Comparison of ENCODE assay signal across 9 cellular contexts in the genomic region with DNA sequence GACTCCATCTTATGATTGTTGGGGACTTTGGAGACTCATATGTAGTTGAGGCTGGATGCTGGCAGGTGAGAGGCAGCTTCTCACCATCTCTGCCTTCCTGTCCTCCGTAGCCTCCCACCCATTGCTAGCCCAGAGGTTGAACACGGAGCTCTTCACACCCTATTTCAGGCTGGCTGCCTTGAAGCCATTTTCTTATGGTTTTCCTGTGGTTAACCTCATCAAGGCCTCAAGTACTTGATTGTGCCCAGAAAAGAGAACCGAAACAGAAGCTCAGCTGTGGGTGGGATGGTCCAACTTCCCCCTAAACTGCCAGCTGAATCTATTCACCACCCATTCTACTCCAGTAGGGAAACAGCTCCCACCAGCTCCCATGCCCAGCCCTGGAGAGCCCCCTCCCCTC.
DNase-seq lines count a peak whose midpoint lies in the region; ATAC-seq and TF ChIP-seq lines count a peak whose summit lies in the region.
"Had no signal": no experiment of that assay in that cellular context is flagged by ENCODE, and none has a peak within 500 bp of the region (broad histone marks: within the 10 kb centered on the region; RNA-seq: fewer than 3 reads in every experiment).

No MANE protein-coding gene starts in this region.

- no peaks in the 10 kb centered on the region for H3K36me3 Mint-ChIP-seq in WTC11

- H3K36me3 ChIP-seq in testis (ENCODE audit: low read depth, missing control alignments) = no peaks in the 10 kb centered on the region

- no peak overlapping the region for H3K4me3 ChIP-seq in testis

- POLR2A ChIA-PET in WTC11 (lab: Charles Lee) = no interaction called here

- no peaks in the 10 kb centered on the region for H3K4me1 Mint-ChIP-seq in WTC11

- H3K4me1 ChIP-seq in testis = no peaks in the 10 kb centered on the region
- H3K4me1 ChIP-seq: parathyroid adenoma had no signal

- H3K27ac ChIP-seq in testis = no peak overlapping the region
- H3K27ac ChIP-seq: parathyroid adenoma had no signal

- no peaks in the 10 kb centered on the region for H3K9me3 ChIP-seq in testis

- 82 to 84% methylated on average over 3 of the region's 3 CpGs for WGBS in testis, 2 donors

- CTCF ChIA-PET in WTC11 (lab: Charles Lee) = interaction anchor here (5.5 kb wide), 1 partner anchor 12 kb away, joined by 32 read pairs; no protein-coding TSS in a partner anchor

- TF ChIP-seq CTCF in testis (IDR thresholded peaks at IDR 0.05) (no peak), WTC11 (IDR thresholded peaks at IDR 0.05) (no peak)

- H3K27me3 Mint-ChIP-seq in WTC11 (ENCODE audit: low read depth) = no peaks in the 10 kb centered on the region

- H3K4me3 Mint-ChIP-seq in WTC11 = no peak overlapping the region

- no peaks in the 10 kb centered on the region for H3K27me3 ChIP-seq in testis

- ATAC-seq in GM21390 (IDR thresholded peaks at IDR 0.05; ENCODE audit: unreplicated experiment) = peak; percentile 99
- no peak for ATAC-seq in WTC11

- intact Hi-C loops in testis (cut with DNase I; ENCODE audit: low total_unique reads) = no loop called here

- TF ChIP-seq POLR2A in testis (IDR thresholded peaks at IDR 0.05) = no peak

- H3K9me3 Mint-ChIP-seq in WTC11 = no peaks in the 10 kb centered on the region

- no peak overlapping the region for H3K27ac Mint-ChIP-seq in WTC11

- peak; percentile 80 for DNase-seq in GDM1 (lab: John Stamatoyannopoulos, UW)
- DNase-seq in HT1080 (ENCODE audit: low read depth) = peak; percentile 28
- peak; percentile 42 to 46 for DNase-seq in activated T-cell treated with anti-CD3 and anti-CD28 coated beads, Interleukin-2, amount 50 U/mL, for 48 hours
- peak; percentile 13 for DNase-seq in stimulated activated CD8-positive, alpha-beta memory T cell treated with anti-CD3 and anti-CD28 coated beads, Interleukin-4, amount 100 ng/mL, for 24 hours (ENCODE audit: low read depth)
- DNase-seq in testis = no peak
- DNase-seq in 8988T = no peak
- DNase-seq in WTC11 (ENCODE audit: low spot score) = no peak

TF ChIP-seq in WTC11, 78 proteins besides CTCF, POLR2A, EP300 and RAD21:
- no peak for TF ChIP-seq IRF2 (CRISPR knock-in tag; IDR thresholded peaks at IDR 0.05; ENCODE audit: borderline replicate concordance, low read depth)
- no peak for TF ChIP-seq PRRX2 (CRISPR knock-in tag; IDR thresholded peaks at IDR 0.05)
- no peak for TF ChIP-seq NFATC4 (CRISPR knock-in tag; IDR thresholded peaks at IDR 0.05)
- TF ChIP-seq SMAD3 (CRISPR knock-in tag; IDR thresholded peaks at IDR 0.05; ENCODE audit: borderline replicate concordance) = no peak
- TF ChIP-seq RELA (CRISPR knock-in tag; IDR thresholded peaks at IDR 0.05; ENCODE audit: borderline replicate concordance) = no peak
- no peak for TF ChIP-seq HMGA2 (CRISPR knock-in tag; IDR thresholded peaks at IDR 0.05)
- no peak for TF ChIP-seq ZNF121 (CRISPR knock-in tag; IDR thresholded peaks at IDR 0.05)
- TF ChIP-seq, protein P1, sequence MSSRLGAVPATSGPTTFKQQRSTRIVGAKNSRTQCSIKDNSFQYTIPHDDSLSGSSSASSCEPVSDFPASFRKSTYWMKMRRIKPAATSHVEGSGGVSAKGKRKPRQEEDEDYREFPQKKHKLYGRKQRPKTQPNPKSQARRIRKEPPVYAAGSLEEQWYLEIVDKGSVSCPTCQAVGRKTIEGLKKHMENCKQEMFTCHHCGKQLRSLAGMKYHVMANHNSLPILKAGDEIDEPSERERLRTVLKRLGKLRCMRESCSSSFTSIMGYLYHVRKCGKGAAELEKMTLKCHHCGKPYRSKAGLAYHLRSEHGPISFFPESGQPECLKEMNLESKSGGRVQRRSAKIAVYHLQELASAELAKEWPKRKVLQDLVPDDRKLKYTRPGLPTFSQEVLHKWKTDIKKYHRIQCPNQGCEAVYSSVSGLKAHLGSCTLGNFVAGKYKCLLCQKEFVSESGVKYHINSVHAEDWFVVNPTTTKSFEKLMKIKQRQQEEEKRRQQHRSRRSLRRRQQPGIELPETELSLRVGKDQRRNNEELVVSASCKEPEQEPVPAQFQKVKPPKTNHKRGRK (CRISPR knock-in tag; IDR thresholded peaks at IDR 0.05; ENCODE audit: borderline replicate concordance) = no peak

Comparison
In these comparisons a context has a peak if more than half of its experiments do, and no peak if none do; other contexts are left out.
1. DNase-seq: peak in GDM1 (single experiment), HT1080 (single experiment), activated T-cell treated with anti-CD3 and anti-CD28 coated beads, Interleukin-2, amount 50 U/mL, for 48 hours (2 of 2) and stimulated activated CD8-positive, alpha-beta memory T cell treated with anti-CD3 and anti-CD28 coated beads, Interleukin-4, amount 100 ng/mL, for 24 hours (single experiment); none in testis (single experiment), 8988T (single experiment) and WTC11 (single experiment).